25 cellular contexts compared by ENCODE assay signal in genomic region chr5:157275403-157275802, GRCh38. TPM values are rescaled to one million over a fixed set of nuclear protein-coding genes. Genes with fewer than 3 reads are reported as not detected.
DNase-seq lines count a peak whose midpoint lies in the region; ATAC-seq and TF ChIP-seq lines count a peak whose summit lies in the region.
"Had no signal": no experiment of that assay in that cellular context is flagged by ENCODE, and none has a peak within 500 bp of the region (broad histone marks: within the 10 kb centered on the region; RNA-seq: fewer than 3 reads in every experiment).

No MANE protein-coding gene starts in this region.

- intact Hi-C loops in activated CD4-positive, alpha-beta T cell treated with anti-CD3 and anti-CD28 coated beads for 36 hours (cut with DNase I, micrococcal nuclease) = loop anchor here in 1 of 2 experiments (1.0 kb wide), 1 partner anchor 16 kb away; no protein-coding TSS in a partner anchor
- intact Hi-C loops in activated T-helper 1 cell treated with anti-CD3 and anti-CD28 coated beads, Interleukin-12 subunit alpha, Interleukin-12 subunit beta, Interleukin-2, Interleukin-4 antibody, amounts not matched to agents 30 ng/mL and 10 ng/mL and 1 ng/mL, durations not matched to agents 14 hours and 24 hours and 36 hours (cut with micrococcal nuclease) = loop anchor here (2.0 to 10.0 kb wide), 2 partner anchors 15 to 1929 kb away; partner anchors contain the start of gene RNF145

- TF ChIP-seq CTCF in DOHH2 (IDR thresholded peaks at IDR 0.05; ENCODE audit: low read depth, low read length, poor library complexity, severe bottlenecking) = no peak

- H3K4me1 Mint-ChIP-seq in activated CD4-positive, alpha-beta T cell treated with anti-CD3 and anti-CD28 coated beads for 36 hours = peaks cover 87% of the 10 kb centered on the region
- peaks cover 94% of the 10 kb centered on the region for H3K4me1 Mint-ChIP-seq in activated T-helper 1 cell treated with anti-CD3 and anti-CD28 coated beads, Interleukin-12 subunit alpha, Interleukin-12 subunit beta, Interleukin-2, Interleukin-4 antibody, amounts not matched to agents 30 ng/mL and 10 ng/mL and 1 ng/mL, durations not matched to agents 14 hours and 24 hours and 36 hours (ENCODE audit: low read depth)
- H3K4me1 Mint-ChIP-seq in naive thymus-derived CD8-positive, alpha-beta T cell = peaks cover 36 to 94% (median 90%) of the 10 kb centered on the region in 4 donors

- peaks cover 35% of the 10 kb centered on the region for H3K36me3 Mint-ChIP-seq in activated CD4-positive, alpha-beta T cell treated with anti-CD3 and anti-CD28 coated beads for 36 hours (ENCODE audit: low read depth)
- peaks cover 29% of the 10 kb centered on the region for H3K36me3 Mint-ChIP-seq in activated T-helper 1 cell treated with anti-CD3 and anti-CD28 coated beads, Interleukin-12 subunit alpha, Interleukin-12 subunit beta, Interleukin-2, Interleukin-4 antibody, amounts not matched to agents 30 ng/mL and 10 ng/mL and 1 ng/mL, durations not matched to agents 14 hours and 24 hours and 36 hours (ENCODE audit: low read depth)
- peaks cover 0 to 29% (median 0%) of the 10 kb centered on the region in 3 donors for H3K36me3 Mint-ChIP-seq in naive thymus-derived CD8-positive, alpha-beta T cell

- no peak overlapping the region for H3K27ac ChIP-seq in DOHH2 (ENCODE audit: low read depth, low read length)
- H3K27ac ChIP-seq: left lung, thyroid gland had no signal

- no peak overlapping the region for H3K4me3 ChIP-seq in DOHH2 (ENCODE audit: low read length)
- H3K4me3 ChIP-seq: dorsolateral prefrontal cortex, left lung, thyroid gland had no signal

- H3K36me3 ChIP-seq in DOHH2 (ENCODE audit: control insufficient read depth, low read length) = peaks cover 63% of the 10 kb centered on the region
- H3K36me3 ChIP-seq: left lung, thyroid gland had no signal

- H3K27me3 Mint-ChIP-seq in activated CD4-positive, alpha-beta T cell treated with anti-CD3 and anti-CD28 coated beads for 36 hours = no peaks in the 10 kb centered on the region
- H3K27me3 Mint-ChIP-seq in activated T-helper 1 cell treated with anti-CD3 and anti-CD28 coated beads, Interleukin-12 subunit alpha, Interleukin-12 subunit beta, Interleukin-2, Interleukin-4 antibody, amounts not matched to agents 30 ng/mL and 10 ng/mL and 1 ng/mL, durations not matched to agents 14 hours and 24 hours and 36 hours (ENCODE audit: insufficient read depth) = no peaks in the 10 kb centered on the region
- H3K27me3 Mint-ChIP-seq in naive thymus-derived CD8-positive, alpha-beta T cell = peaks cover 0 to 1% (median 0%) of the 10 kb centered on the region in 5 donors
- H3K27me3 Mint-ChIP-seq: activated CD8-positive, alpha-beta memory T cell treated with anti-CD3 and anti-CD28 coated beads, Interleukin-2, amount 10 ng/mL, durations not matched to agents 7 days and 5 days; T-helper 17 cell had no signal

- H3K9me2 ChIP-seq in DOHH2 (replicated peaks; ENCODE audit: control insufficient read depth, low read length) = no peaks in the 10 kb centered on the region

- ATAC-seq in activated CD4-positive, alpha-beta T cell treated with anti-CD3 and anti-CD28 coated beads for 36 hours = no peak
- ATAC-seq in naive thymus-derived CD8-positive, alpha-beta T cell = no peak
- ATAC-seq in GM18502 (IDR thresholded peaks at IDR 0.05; ENCODE audit: poor library complexity, unreplicated experiment) = no peak
- ATAC-seq: activated CD8-positive, alpha-beta memory T cell treated with anti-CD3 and anti-CD28 coated beads, Interleukin-2, amount 10 ng/mL, durations not matched to agents 7 days and 5 days; HCT116; left lung; T-helper 17 cell had no signal

- H3F3A ChIP-seq in DOHH2 (ENCODE audit: control insufficient read depth, insufficient read depth) = peaks cover 27% of the 10 kb centered on the region

- POLR2A ChIA-PET in activated CD4-positive, alpha-beta T cell treated with anti-CD3 and anti-CD28 coated beads for 36 hours (lab: Charles Lee) = no interaction called here
- POLR2A ChIA-PET in naive thymus-derived CD8-positive, alpha-beta T cell (lab: Charles Lee) = interaction anchor here (1.2 to 6.2 kb wide), 4 partner anchors 10 to 29 kb away, joined by 3 to 88 read pairs (median 59); partner anchors contain the start of gene CYFIP2

- H3K4me3 Mint-ChIP-seq in activated CD4-positive, alpha-beta T cell treated with anti-CD3 and anti-CD28 coated beads for 36 hours = no peak overlapping the region
- no peak overlapping the region for H3K4me3 Mint-ChIP-seq in activated T-helper 1 cell treated with anti-CD3 and anti-CD28 coated beads, Interleukin-12 subunit alpha, Interleukin-12 subunit beta, Interleukin-2, Interleukin-4 antibody, amounts not matched to agents 30 ng/mL and 10 ng/mL and 1 ng/mL, durations not matched to agents 14 hours and 24 hours and 36 hours
- H3K4me3 Mint-ChIP-seq in naive thymus-derived CD8-positive, alpha-beta T cell = peak overlapping the region in 9 of 10 donors; percentile 14 to 60 (median 40)
- H3K4me3 Mint-ChIP-seq: activated CD8-positive, alpha-beta memory T cell treated with anti-CD3 and anti-CD28 coated beads, Interleukin-2, amount 10 ng/mL, durations not matched to agents 7 days and 5 days had no signal

- H3K4me2 ChIP-seq in DOHH2 (ENCODE audit: low read length) = peak overlapping the region; percentile 16; the same call in 1 of the 2 replicates

- CTCF ChIA-PET in activated CD4-positive, alpha-beta T cell treated with anti-CD3 and anti-CD28 coated beads for 36 hours (lab: Charles Lee) = interaction anchor here (1.2 to 4.2 kb wide), 2 partner anchors 12 to 27 kb away, joined by 3 to 19 read pairs; no protein-coding TSS in a partner anchor

- H3K27ac Mint-ChIP-seq in activated CD4-positive, alpha-beta T cell treated with anti-CD3 and anti-CD28 coated beads for 36 hours = peak overlapping the region; percentile 40
- peak overlapping the region; percentile 46 for H3K27ac Mint-ChIP-seq in activated T-helper 1 cell treated with anti-CD3 and anti-CD28 coated beads, Interleukin-12 subunit alpha, Interleukin-12 subunit beta, Interleukin-2, Interleukin-4 antibody, amounts not matched to agents 30 ng/mL and 10 ng/mL and 1 ng/mL, durations not matched to agents 14 hours and 24 hours and 36 hours
- H3K27ac Mint-ChIP-seq in naive thymus-derived CD8-positive, alpha-beta T cell = peak overlapping the region in 9 of 10 donors; percentile 13 to 88 (median 83)
- H3K27ac Mint-ChIP-seq: activated CD8-positive, alpha-beta memory T cell treated with anti-CD3 and anti-CD28 coated beads, Interleukin-2, amount 10 ng/mL, durations not matched to agents 7 days and 5 days had no signal

- H3K9me3 Mint-ChIP-seq in activated CD4-positive, alpha-beta T cell treated with anti-CD3 and anti-CD28 coated beads for 36 hours (ENCODE audit: low read depth) = no peaks in the 10 kb centered on the region
- no peaks in the 10 kb centered on the region for H3K9me3 Mint-ChIP-seq in activated T-helper 1 cell treated with anti-CD3 and anti-CD28 coated beads, Interleukin-12 subunit alpha, Interleukin-12 subunit beta, Interleukin-2, Interleukin-4 antibody, amounts not matched to agents 30 ng/mL and 10 ng/mL and 1 ng/mL, durations not matched to agents 14 hours and 24 hours and 36 hours
- peaks cover 0 to 2% (median 0%) of the 10 kb centered on the region in 9 donors for H3K9me3 Mint-ChIP-seq in naive thymus-derived CD8-positive, alpha-beta T cell

- H3K9me3 ChIP-seq in DOHH2 (ENCODE audit: control insufficient read depth, insufficient read depth, low read length) = peaks cover 6% of the 10 kb centered on the region; the same call in 1 of the 2 replicates
- H3K9me3 ChIP-seq: left lung, thyroid gland had no signal

- H3K4me1 ChIP-seq in DOHH2 (ENCODE audit: control insufficient read depth, low read length) = peaks cover 88% of the 10 kb centered on the region
- H3K4me1 ChIP-seq: thyroid gland had no signal

- peaks cover 95% of the 10 kb centered on the region for H3K79me2 ChIP-seq in DOHH2 (ENCODE audit: control insufficient read depth, low read length)

- no peak for DNase-seq in activated CD4-positive, alpha-beta T cell treated with anti-CD3 and anti-CD28 coated beads for 36 hours
- no peak for DNase-seq in activated CD4-positive, alpha-beta T cell treated with anti-CD3 and anti-CD28 coated beads, Interleukin-2, amount 50 U/mL, for 4 hours
- no peak for DNase-seq in activated T-helper 1 cell treated with anti-CD3 and anti-CD28 coated beads, Interleukin-12 subunit alpha, Interleukin-12 subunit beta, Interleukin-2, Interleukin-4 antibody, amounts not matched to agents 30 ng/mL and 10 ng/mL and 1 ng/mL, durations not matched to agents 14 hours and 24 hours and 36 hours (ENCODE audit: low spot score)
- no peak for DNase-seq in naive thymus-derived CD8-positive, alpha-beta T cell
- no peak for DNase-seq in COLO829 (ENCODE audit: low spot score)
- no peak for DNase-seq in OCI-M1 (lab: John Stamatoyannopoulos, UW)
- DNase-seq: activated CD4-positive, alpha-beta T cell treated with anti-CD3 and anti-CD28 coated beads for 48 hours; activated CD8-positive, alpha-beta memory T cell treated with anti-CD3 and anti-CD28 coated beads, Interleukin-2, amount 10 ng/mL, durations not matched to agents 7 days and 5 days; COR-L47; DMS79; dorsolateral prefrontal cortex; KG1; left lung; mesenchymal stem cell; NCI-H1436 treated with DMSO at 0.1 percent for 48 hours; NCI-H2107; NCI-H774; occipital lobe; stimulated activated CD4-positive, alpha-beta T cell treated with anti-CD3 and anti-CD28 coated beads, Interleukin-15, amount 100 ng/mL, for 24 hours; stimulated activated naive CD4-positive, alpha-beta T cell treated with Interleukin-2 at 50 U/mL for 16 hours; T-helper 17 cell; thyroid gland had no signal

- no peaks in the 10 kb centered on the region for H3K27me3 ChIP-seq in DOHH2 (ENCODE audit: control insufficient read depth, low read length)
- H3K27me3 ChIP-seq: dorsolateral prefrontal cortex, left lung, thyroid gland had no signal

- no peaks in the 10 kb centered on the region for H4K20me1 ChIP-seq in DOHH2 (ENCODE audit: control insufficient read depth, insufficient read depth, low read depth, low read length)

RNA-seq across cellular contexts. Expression of gene CYFIP2, which starts 9.5 kb away (rescaled TPM):
- 100 to 1,000 TPM; 277 to 526 TPM for total RNA-seq in activated CD4-positive, alpha-beta T cell treated with anti-CD3 and anti-CD28 coated beads for 36 hours
- 173 and 175 TPM in 2 replicates for total RNA-seq in activated T-helper 1 cell treated with anti-CD3 and anti-CD28 coated beads, Interleukin-12 subunit alpha, Interleukin-12 subunit beta, Interleukin-2, Interleukin-4 antibody, amounts not matched to agents 30 ng/mL and 10 ng/mL and 1 ng/mL, durations not matched to agents 14 hours and 24 hours and 36 hours
- total RNA-seq in naive thymus-derived CD8-positive, alpha-beta T cell = 100 to 1,000 TPM; 395 to 412 TPM
- polyA plus RNA-seq in naive thymus-derived CD8-positive, alpha-beta T cell = 100 to 1,000 TPM; 417 to 668 (median 506) TPM

Comparison
In these comparisons a context has a peak if more than half of its experiments do, and no peak if none do; other contexts are left out.
1. H3K4me3 Mint-ChIP-seq: peak in naive thymus-derived CD8-positive, alpha-beta T cell (9 of 10); none in activated CD4-positive, alpha-beta T cell treated with anti-CD3 and anti-CD28 coated beads for 36 hours (single experiment) and activated T-helper 1 cell treated with anti-CD3 and anti-CD28 coated beads, Interleukin-12 subunit alpha, Interleukin-12 subunit beta, Interleukin-2, Interleukin-4 antibody, amounts not matched to agents 30 ng/mL and 10 ng/mL and 1 ng/mL, durations not matched to agents 14 hours and 24 hours and 36 hours (single experiment).
2. Peak in every context shown above with its lines, with median percentiles within 50 percentile points of each other: H3K27ac Mint-ChIP-seq.